Comparison of ENCODE assay signal across 22 cellular contexts in the genomic region with DNA sequence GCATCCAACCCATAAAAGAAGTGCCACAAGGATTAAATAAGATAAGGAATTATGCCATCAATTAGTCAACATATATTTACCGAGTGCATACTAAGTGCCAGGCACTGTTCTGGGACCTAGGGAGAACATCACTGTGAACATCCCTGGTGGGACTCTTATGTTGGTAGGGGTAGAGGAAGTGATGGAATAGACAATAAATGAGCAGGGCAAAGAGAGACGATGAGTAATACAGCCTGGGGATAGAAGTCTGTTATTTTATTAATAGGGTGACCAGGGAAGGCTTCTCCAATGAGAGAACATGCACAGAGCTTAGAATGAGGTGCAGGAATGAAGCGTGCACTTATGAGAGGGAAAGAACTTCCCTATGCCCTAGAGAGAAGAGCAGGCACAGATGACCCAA.
"Had no signal": no experiment of that assay in that cellular context is flagged by ENCODE, and none has a peak within 500 bp of the region (broad histone marks: within the 10 kb centered on the region; RNA-seq: fewer than 3 reads in every experiment).

No MANE protein-coding gene starts in this region.

- DNase-seq: activated CD4-positive, alpha-beta T cell treated with anti-CD3 and anti-CD28 coated beads, Interleukin-2, amount 10 ng/mL, durations not matched to agents 24 days and 14 days; activated CD8-positive, alpha-beta memory T cell treated with anti-CD3 and anti-CD28 coated beads, Interleukin-2, amount 10 ng/mL, durations not matched to agents 7 days and 5 days; activated CD8-positive, alpha-beta T cell treated with anti-CD3 and anti-CD28 coated beads for 36 hours; activated gamma-delta T cell; activated naive CD4-positive, alpha-beta T cell treated with anti-CD3 and anti-CD28 coated beads, Interleukin-2, amount 50 U/mL, for 16 hours; activated naive CD8-positive, alpha-beta T cell treated with anti-CD3 and anti-CD28 coated beads, Interleukin-2, amount 50 U/mL, for 24 hours; activated T-cell treated with anti-CD3 and anti-CD28 coated beads for 4 hours; effector CD8-positive, alpha-beta T cell; gastrocnemius medialis; hypothalamus; left cardiac atrium; nephron progenitor cell; nucleus accumbens; right lobe of liver; small intestine; stimulated activated CD4-positive, alpha-beta T cell treated with anti-CD3 and anti-CD28 coated beads, Interleukin-2, amount 100 ng/mL, for 24 hours; stomach had no signal

- H3K36me3 Mint-ChIP-seq: activated CD8-positive, alpha-beta memory T cell treated with anti-CD3 and anti-CD28 coated beads, Interleukin-2, amount 10 ng/mL, durations not matched to agents 7 days and 5 days; memory B cell; stimulated activated memory B cell treated with anti-CD40 and anti-IgM and Interleukin-4, amounts not matched to agents 10 μg/mL and 1 μg/mL and 100 μg/mL, for 72 hours had no signal

- H3K9me3 Mint-ChIP-seq: activated CD4-positive, alpha-beta T cell treated with anti-CD3 and anti-CD28 coated beads, Interleukin-2, amount 10 ng/mL, durations not matched to agents 24 days and 14 days; activated CD8-positive, alpha-beta T cell treated with anti-CD3 and anti-CD28 coated beads for 36 hours; activated naive CD8-positive, alpha-beta T cell treated with anti-CD3 and anti-CD28 coated beads, Interleukin-2, amount 50 U/mL, for 24 hours; activated T-helper 1 cell treated with anti-CD3 and anti-CD28 coated beads, Interleukin-12 subunit alpha, Interleukin-12 subunit beta, Interleukin-2, Interleukin-4 antibody, amounts not matched to agents 30 ng/mL and 10 ng/mL and 1 ng/mL, durations not matched to agents 14 hours and 24 hours and 36 hours; dendritic cell treated with granulocyte-macrophage colony-stimulating factor and Interleukin-4, amounts not matched to agents 40 ng/mL and 50 ng/mL, for 4 days; memory B cell; nephron progenitor cell; stimulated activated memory B cell treated with anti-CD40 and anti-IgM and Interleukin-4, amounts not matched to agents 10 μg/mL and 1 μg/mL and 100 μg/mL, for 72 hours had no signal

- H3K4me3 Mint-ChIP-seq: activated CD4-positive, alpha-beta T cell treated with anti-CD3 and anti-CD28 coated beads, Interleukin-2, amount 10 ng/mL, durations not matched to agents 24 days and 14 days; activated CD8-positive, alpha-beta memory T cell treated with anti-CD3 and anti-CD28 coated beads, Interleukin-2, amount 10 ng/mL, durations not matched to agents 7 days and 5 days; activated CD8-positive, alpha-beta T cell treated with anti-CD3 and anti-CD28 coated beads for 36 hours; activated naive CD8-positive, alpha-beta T cell treated with anti-CD3 and anti-CD28 coated beads, Interleukin-2, amount 50 U/mL, for 24 hours; activated T-helper 1 cell treated with anti-CD3 and anti-CD28 coated beads, Interleukin-12 subunit alpha, Interleukin-12 subunit beta, Interleukin-2, Interleukin-4 antibody, amounts not matched to agents 30 ng/mL and 10 ng/mL and 1 ng/mL, durations not matched to agents 14 hours and 24 hours and 36 hours; dendritic cell treated with granulocyte-macrophage colony-stimulating factor and Interleukin-4, amounts not matched to agents 40 ng/mL and 50 ng/mL, for 4 days; memory B cell; nephron progenitor cell; stimulated activated memory B cell treated with anti-CD40 and anti-IgM and Interleukin-4, amounts not matched to agents 10 μg/mL and 1 μg/mL and 100 μg/mL, for 72 hours had no signal

- H3K27ac Mint-ChIP-seq: activated CD4-positive, alpha-beta T cell treated with anti-CD3 and anti-CD28 coated beads, Interleukin-2, amount 10 ng/mL, durations not matched to agents 24 days and 14 days; activated CD8-positive, alpha-beta memory T cell treated with anti-CD3 and anti-CD28 coated beads, Interleukin-2, amount 10 ng/mL, durations not matched to agents 7 days and 5 days; activated CD8-positive, alpha-beta T cell treated with anti-CD3 and anti-CD28 coated beads for 36 hours; activated naive CD8-positive, alpha-beta T cell treated with anti-CD3 and anti-CD28 coated beads, Interleukin-2, amount 50 U/mL, for 24 hours; activated T-helper 1 cell treated with anti-CD3 and anti-CD28 coated beads, Interleukin-12 subunit alpha, Interleukin-12 subunit beta, Interleukin-2, Interleukin-4 antibody, amounts not matched to agents 30 ng/mL and 10 ng/mL and 1 ng/mL, durations not matched to agents 14 hours and 24 hours and 36 hours; dendritic cell treated with granulocyte-macrophage colony-stimulating factor and Interleukin-4, amounts not matched to agents 40 ng/mL and 50 ng/mL, for 4 days; memory B cell; nephron progenitor cell; stimulated activated memory B cell treated with anti-CD40 and anti-IgM and Interleukin-4, amounts not matched to agents 10 μg/mL and 1 μg/mL and 100 μg/mL, for 72 hours had no signal

- H3K27me3 Mint-ChIP-seq: dendritic cell treated with granulocyte-macrophage colony-stimulating factor and Interleukin-4, amounts not matched to agents 40 ng/mL and 50 ng/mL, for 4 days had no signal

- H3K4me1 Mint-ChIP-seq: activated CD4-positive, alpha-beta T cell treated with anti-CD3 and anti-CD28 coated beads, Interleukin-2, amount 10 ng/mL, durations not matched to agents 24 days and 14 days; activated CD8-positive, alpha-beta memory T cell treated with anti-CD3 and anti-CD28 coated beads, Interleukin-2, amount 10 ng/mL, durations not matched to agents 7 days and 5 days; activated naive CD8-positive, alpha-beta T cell treated with anti-CD3 and anti-CD28 coated beads, Interleukin-2, amount 50 U/mL, for 24 hours; memory B cell; stimulated activated memory B cell treated with anti-CD40 and anti-IgM and Interleukin-4, amounts not matched to agents 10 μg/mL and 1 μg/mL and 100 μg/mL, for 72 hours had no signal

- ATAC-seq: activated CD4-positive, CD25-positive, alpha-beta regulatory T cell treated with anti-CD3 and anti-CD28 coated beads, Interleukin-2, amount 50 U/mL, for 24 hours; activated CD8-positive, alpha-beta memory T cell treated with anti-CD3 and anti-CD28 coated beads, Interleukin-2, amount 10 ng/mL, durations not matched to agents 7 days and 5 days; activated CD8-positive, alpha-beta T cell treated with anti-CD3 and anti-CD28 coated beads for 36 hours; activated naive CD8-positive, alpha-beta T cell treated with anti-CD3 and anti-CD28 coated beads, Interleukin-2, amount 50 U/mL, for 24 hours; gastrocnemius medialis; left cardiac atrium; right lobe of liver; stimulated activated memory B cell treated with anti-CD40 and anti-IgM and Interleukin-4, amounts not matched to agents 10 μg/mL and 1 μg/mL and 100 μg/mL, for 72 hours had no signal
